Comparison of ENCODE assay signal across 9 cellular contexts in genomic region chr10:93702278-93703001, GRCh38. TPM values are rescaled to one million over a fixed set of nuclear protein-coding genes. Genes with fewer than 3 reads are reported as not detected.
A peak's percentile ranks its signal among the peaks of the same experiment; 100 is the strongest.
DNase-seq lines count a peak whose midpoint lies in the region; ATAC-seq, FAIRE-seq and TF ChIP-seq lines count a peak whose summit lies in the region.
"Had no signal": no experiment of that assay in that cellular context is flagged by ENCODE, and none has a peak within 500 bp of the region (broad histone marks: within the 10 kb centered on the region; RNA-seq: fewer than 3 reads in every experiment).

FRA10AC1 (minus strand) TSS chr10:93702592; CDS start chr10:93700106, 2,486 bp downstream.

- FAIRE-seq in keratinocyte (lab: Jason Lieb, UNC) = peak; percentile 29
- FAIRE-seq: TTC549 had no signal

- dilution Hi-C loops in keratinocyte (cut with MboI; ENCODE audit: extremely low pct_ligation_motif_present, low sequenced_read_pairs) = no loop called here

- no peaks in the 10 kb centered on the region for H3K9me3 Mint-ChIP-seq in central memory CD8-positive, alpha-beta T cell

- H3K9me1 ChIP-seq in keratinocyte (ENCODE audit: control insufficient read depth, extremely low read depth, insufficient read depth, low read length) = no peaks in the 10 kb centered on the region

- H3K4me1 ChIP-seq in keratinocyte (ENCODE audit: control insufficient read depth, extremely low read depth, insufficient read depth, low read length) = peaks cover 13% of the 10 kb centered on the region

- H3K27me3 ChIP-seq in keratinocyte (ENCODE audit: control insufficient read depth, extremely low read depth, insufficient read depth, low read length) = no peaks in the 10 kb centered on the region

- H3K4me3 ChIP-seq in keratinocyte (ENCODE audit: control insufficient read depth in 2 of 3, extremely low read depth in 1 of 3, insufficient read depth in 2 of 3, low read depth in 1 of 3, low read length in 3 of 3) = peak within 1 kb of the TSS; percentile 60 to 93 (median 90)

- peaks cover 9% of the 10 kb centered on the region for H3K79me2 ChIP-seq in keratinocyte (ENCODE audit: control insufficient read depth, insufficient read depth, low read length)

- H3K27ac Mint-ChIP-seq in central memory CD8-positive, alpha-beta T cell (ENCODE audit: low read depth) = no peak within 1 kb of the TSS

- DNase-seq in AG09319 (ENCODE audit: extremely low read depth, low read depth) (peak; percentile 87), NCI-H2227 treated with DMSO at 0.1 percent for 48 hours (lab: John Stamatoyannopoulos, UW) (peak; percentile 85), keratinocyte (ENCODE audit: low read depth, low spot score) (peak; percentile 40)
- peak; percentile 75 to 77 (median 76) for DNase-seq in activated CD4-positive, CD25-positive, alpha-beta regulatory T cell (lab: John Stamatoyannopoulos, UW)
- peak; percentile 83 to 88 for DNase-seq in central memory CD8-positive, alpha-beta T cell (ENCODE audit: low spot score in 2 of 2)
- peak; percentile 82 to 94 (median 87) for DNase-seq in stimulated activated CD4-positive, alpha-beta T cell treated with anti-CD3 and anti-CD28 coated beads, Interleukin-12 subunit alpha, Interleukin-12 subunit beta, amount 100 ng/mL, for 48 hours (ENCODE audit: low read depth in 2 of 3, low spot score in 1 of 3)

- TF ChIP-seq CTCF in AG09319 (IDR thresholded peaks at IDR 0.05; ENCODE audit: low read depth, low read length) (peak; percentile 47), keratinocyte (optimal IDR thresholded peaks at IDR 0.05 in 1 of 3, IDR thresholded peaks at IDR 0.05 in 1 of 3, conservative IDR thresholded peaks at IDR 0.05 in 1 of 3; ENCODE audit: extremely low read depth in 1 of 3, insufficient read depth in 2 of 3, low read length in 3 of 3) (peak; percentile 29 to 61 (median 52))

- peak within 1 kb of the TSS; percentile 85 for H3K4me2 ChIP-seq in keratinocyte (ENCODE audit: control insufficient read depth, extremely low read depth, insufficient read depth, low read depth, low read length)

- H3K36me3 Mint-ChIP-seq in central memory CD8-positive, alpha-beta T cell (ENCODE audit: insufficient read depth) = peaks cover 11% of the 10 kb centered on the region

- no peak within 1 kb of the TSS for H3K4me3 Mint-ChIP-seq in central memory CD8-positive, alpha-beta T cell

- H2AFZ ChIP-seq in keratinocyte (ENCODE audit: control insufficient read depth, low read length) = peak within 1 kb of the TSS; percentile 96

- H3K9ac ChIP-seq in keratinocyte (ENCODE audit: control insufficient read depth, extremely low read depth, insufficient read depth, low read length) = peak within 1 kb of the TSS; percentile 90

- H4K20me1 ChIP-seq in keratinocyte (ENCODE audit: control insufficient read depth, extremely low read depth, insufficient read depth, low read length) = no peaks in the 10 kb centered on the region

- H3K4me1 Mint-ChIP-seq in central memory CD8-positive, alpha-beta T cell = peaks cover under 1% of the 10 kb centered on the region

- peaks cover 2 to 4% of the 10 kb centered on the region in 2 experiments for H3K36me3 ChIP-seq in keratinocyte (ENCODE audit: control insufficient read depth in 2 of 2, extremely low read depth in 1 of 2, insufficient read depth in 2 of 2, low read length in 2 of 2)

- ATAC-seq in GM18909 (IDR thresholded peaks at IDR 0.05; ENCODE audit: poor library complexity, unreplicated experiment) = peak; percentile 86
- ATAC-seq in HG03159 (IDR thresholded peaks at IDR 0.05; ENCODE audit: unreplicated experiment) = peak; percentile 75
- ATAC-seq in central memory CD8-positive, alpha-beta T cell (replicated peaks; ENCODE audit: extremely low read depth, poor library complexity, severe bottlenecking) = peak; percentile 82

- no peaks in the 10 kb centered on the region for H3K27me3 Mint-ChIP-seq in central memory CD8-positive, alpha-beta T cell

- peak within 1 kb of the TSS; percentile 82 for H3K27ac ChIP-seq in keratinocyte (ENCODE audit: control insufficient read depth, insufficient read depth, low read length)

- H3K9me3 ChIP-seq in keratinocyte (ENCODE audit: control insufficient read depth, low read depth, low read length) = no peaks in the 10 kb centered on the region

RNA-seq across cellular contexts. Expression of gene FRA10AC1, which starts in this region (rescaled TPM):
- polyA plus RNA-seq in keratinocyte = 5.2 to 12.8 TPM (median 6.2 TPM) in 3 replicates
- 11.7 TPM for polyA plus RNA-seq in keratinocyte (2011; ENCODE audit: low read depth)
- 2.4 and 4.6 TPM in 2 replicates for polyA plus RNA-seq in keratinocyte (2011; cell fraction: cytosol; rRNA removed)
- 7.6 and 14.8 TPM in 2 replicates for polyA plus RNA-seq in keratinocyte (2011; cell fraction: nucleus; rRNA removed)
- polyA plus RNA-seq in keratinocyte (2012; ENCODE audit: low replicate concordance) = 8.3 and 9.2 TPM in 2 replicates
- 0.23 to 4.8 TPM (median 2.2 TPM) in 3 replicates for polyA minus RNA-seq in keratinocyte
- 2.5 TPM for polyA minus RNA-seq in keratinocyte (2011; cell fraction: cytosol; rRNA and poly(A)+ RNA removed)
- 10.9 and 11.9 TPM in 2 replicates for polyA minus RNA-seq in keratinocyte (2011; cell fraction: nucleus; rRNA and poly(A)+ RNA removed)

Comparison
In these comparisons a context has a peak if more than half of its experiments do, and no peak if none do; other contexts are left out.
1. Peak in every context shown above with its lines: DNase-seq, ATAC-seq, H3K4me3 ChIP-seq and H3K27ac ChIP-seq.